ENCODE assay signal across 17 cellular contexts in the genomic region with DNA sequence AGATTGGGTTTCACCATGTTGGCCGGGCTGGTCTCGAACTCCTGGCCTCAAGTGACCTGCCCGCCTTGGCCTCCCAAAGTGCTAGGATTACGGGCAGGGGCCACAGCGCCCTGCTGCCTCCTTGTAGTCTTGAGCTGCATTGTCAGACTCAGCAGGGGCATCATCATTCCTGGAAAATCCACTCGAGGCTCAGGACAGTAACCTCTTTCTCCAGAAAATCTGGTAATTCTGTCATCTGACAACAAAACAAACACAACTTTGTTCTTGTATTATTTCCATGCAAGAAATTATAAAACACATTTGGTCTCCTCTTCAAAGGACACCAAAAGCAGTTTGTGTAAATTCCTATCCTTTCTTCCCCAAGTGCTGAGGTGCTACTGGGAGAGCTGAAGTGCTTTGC.
A peak's percentile ranks its signal among the peaks of the same experiment; 100 is the strongest.
DNase-seq lines count a peak whose midpoint lies in the region; ATAC-seq and TF ChIP-seq lines count a peak whose summit lies in the region.
"Had no signal": no experiment of that assay in that cellular context is flagged by ENCODE, and none has a peak within 500 bp of the region (broad histone marks: within the 10 kb centered on the region; RNA-seq: fewer than 3 reads in every experiment).

No MANE protein-coding gene starts in this region.

- in situ Hi-C loops in gastrocnemius medialis (cut with MboI; ENCODE audit: low sequenced_read_pairs in 4 of 4) = loop anchor here in 3 of 4 donors (5.0 to 25.0 kb wide), 2 partner anchors 143 to 153 kb away; no protein-coding TSS in a partner anchor

- peak overlapping the region in 8 of 11 experiments; percentile 52 to 81 (median 75); a peak in 14 of 22 replicates for H3K4me2 ChIP-seq in BLaER1 treated with 17β-estradiol and CSF1 and Interleukin-3, amounts not matched to agents 10 nM and 100 nM
- peak overlapping the region; percentile 58; the same call in 1 of the 2 replicates for H3K4me2 ChIP-seq in KMS-11

- H2AFZ ChIP-seq in KMS-11 (ENCODE audit: low read depth) = no peak overlapping the region

- TF ChIP-seq POLR2A in gastrocnemius medialis (IDR thresholded peaks at IDR 0.05) = no peak

- no peaks in the 10 kb centered on the region for H3K79me2 ChIP-seq in KMS-11 (ENCODE audit: insufficient read depth, low read depth)

- no peaks in the 10 kb centered on the region for H3K36me3 ChIP-seq in BLaER1 treated with 17β-estradiol and CSF1 and Interleukin-3, amounts not matched to agents 10 nM and 100 nM
- H3K36me3 ChIP-seq in KMS-11 (ENCODE audit: insufficient read depth) (no peaks in the 10 kb centered on the region), gastrocnemius medialis (no peaks in the 10 kb centered on the region)
- H3K36me3 ChIP-seq: BE2C had no signal

- no peak overlapping the region; a peak in 1 of 22 replicates for H3K9ac ChIP-seq in BLaER1 treated with 17β-estradiol and CSF1 and Interleukin-3, amounts not matched to agents 10 nM and 100 nM
- H3K9ac ChIP-seq in KMS-11 = no peak overlapping the region

- no peaks in the 10 kb centered on the region for H3K27me3 ChIP-seq in BLaER1 treated with 17β-estradiol and CSF1 and Interleukin-3, amounts not matched to agents 10 nM and 100 nM
- H3K27me3 ChIP-seq in KMS-11 (ENCODE audit: insufficient read depth, low read depth) (no peaks in the 10 kb centered on the region), gastrocnemius medialis (no peaks in the 10 kb centered on the region), dorsolateral prefrontal cortex (no peaks in the 10 kb centered on the region)
- H3K27me3 ChIP-seq: BE2C had no signal

- intact Hi-C loops in gastrocnemius medialis (cut with DNase I; ENCODE audit: low total_unique reads) = no loop called here
- intact Hi-C loops in dorsolateral prefrontal cortex (cut with DNase I) = loop anchor here (10.0 kb wide), 2 partner anchors 146 to 364 kb away; no protein-coding TSS in a partner anchor

- peaks cover 0 to 16% (median 9%) of the 10 kb centered on the region in 11 experiments; a peak in 9 of 22 replicates for H3K9me3 ChIP-seq in BLaER1 treated with 17β-estradiol and CSF1 and Interleukin-3, amounts not matched to agents 10 nM and 100 nM (replicated peaks in 1 of 11)
- no peaks in the 10 kb centered on the region for H3K9me3 ChIP-seq in gastrocnemius medialis
- H3K9me3 ChIP-seq: BE2C had no signal

- no peak overlapping the region for H3K4me3 ChIP-seq in BLaER1 treated with 17β-estradiol and CSF1 and Interleukin-3, amounts not matched to agents 10 nM and 100 nM
- no peak overlapping the region for H3K4me3 ChIP-seq in KMS-11 (IDR thresholded peaks at IDR 0.05; ENCODE audit: insufficient read depth, low read depth, low read length)
- no peak overlapping the region for H3K4me3 ChIP-seq in gastrocnemius medialis
- H3K4me3 ChIP-seq in dorsolateral prefrontal cortex = no peak overlapping the region
- H3K4me3 ChIP-seq: GM12878 had no signal

- H4K20me1 ChIP-seq in BLaER1 treated with 17β-estradiol and CSF1 and Interleukin-3, amounts not matched to agents 10 nM and 100 nM = no peaks in the 10 kb centered on the region
- H4K20me1 ChIP-seq in KMS-11 (ENCODE audit: insufficient read depth) = no peaks in the 10 kb centered on the region

- H3K4me1 ChIP-seq in BLaER1 treated with 17β-estradiol and CSF1 and Interleukin-3, amounts not matched to agents 10 nM and 100 nM = peaks cover 12 to 55% (median 50%) of the 10 kb centered on the region in 10 experiments
- H3K4me1 ChIP-seq in KMS-11 (ENCODE audit: low read depth, poor library complexity, severe bottlenecking) (peaks cover 62% of the 10 kb centered on the region), gastrocnemius medialis (peaks cover 49 to 55% of the 10 kb centered on the region in 2 donors)

- peak; percentile 50 for DNase-seq in foreskin melanocyte
- DNase-seq in gastrocnemius medialis = no peak
- DNase-seq in dorsolateral prefrontal cortex = no peak
- DNase-seq: ACHN; BE2C; Calu3; CD4-positive, alpha-beta memory T cell; DMS 273 treated with DMSO at 0.1 percent for 48 hours; DMS53; DND-41; EL; H9 had no signal

- TF ChIP-seq CTCF in KMS-11 (conservative IDR thresholded peaks at IDR 0.05; ENCODE audit: low read depth, low read length) (no peak), gastrocnemius medialis (IDR thresholded peaks at IDR 0.05 in 4 of 5, conservative IDR thresholded peaks at IDR 0.05 in 1 of 5) (no peak), dorsolateral prefrontal cortex (IDR thresholded peaks at IDR 0.05 in 54 of 56, conservative IDR thresholded peaks at IDR 0.05 in 2 of 56; ENCODE audit: low read depth in 1 of 56, partially characterized antibody in 56 of 56) (no peak)

- peak overlapping the region in 1 of 11 experiments; percentile 79; a peak in 3 of 22 replicates for H3K27ac ChIP-seq in BLaER1 treated with 17β-estradiol and CSF1 and Interleukin-3, amounts not matched to agents 10 nM and 100 nM
- peak overlapping the region; percentile 90; the same call in 1 of the 2 replicates for H3K27ac ChIP-seq in KMS-11
- H3K27ac ChIP-seq in gastrocnemius medialis = peak overlapping the region; percentile 85 to 90 (median 86)
- no peak overlapping the region for H3K27ac ChIP-seq in dorsolateral prefrontal cortex

- no peak for ATAC-seq in gastrocnemius medialis
- ATAC-seq in GM18520 (IDR thresholded peaks at IDR 0.05; ENCODE audit: unreplicated experiment) = no peak
- ATAC-seq in SK-N-SH treated with all-trans-retinoic acid at 6 μM for 48 hours = no peak
- ATAC-seq: GM12878 had no signal

TF ChIP-seq in SK-N-SH treated with all-trans-retinoic acid at 6 μM for 48 hours, 23 proteins besides CTCF, POLR2A, EP300 and RAD21 (continues in another document):
- TF ChIP-seq ZNF70 (CRISPR knock-in tag; IDR thresholded peaks at IDR 0.05) = no peak
- TF ChIP-seq CSRNP3 (CRISPR knock-in tag; IDR thresholded peaks at IDR 0.05) = no peak
- no peak for TF ChIP-seq RARB (CRISPR knock-in tag; IDR thresholded peaks at IDR 0.05)
- no peak for TF ChIP-seq ZNF8 (CRISPR knock-in tag; IDR thresholded peaks at IDR 0.05)
- TF ChIP-seq PPARA (CRISPR knock-in tag; IDR thresholded peaks at IDR 0.05; ENCODE audit: borderline replicate concordance) = no peak
- no peak for TF ChIP-seq TSHZ2 (CRISPR knock-in tag; IDR thresholded peaks at IDR 0.05)
- TF ChIP-seq, protein P1, sequence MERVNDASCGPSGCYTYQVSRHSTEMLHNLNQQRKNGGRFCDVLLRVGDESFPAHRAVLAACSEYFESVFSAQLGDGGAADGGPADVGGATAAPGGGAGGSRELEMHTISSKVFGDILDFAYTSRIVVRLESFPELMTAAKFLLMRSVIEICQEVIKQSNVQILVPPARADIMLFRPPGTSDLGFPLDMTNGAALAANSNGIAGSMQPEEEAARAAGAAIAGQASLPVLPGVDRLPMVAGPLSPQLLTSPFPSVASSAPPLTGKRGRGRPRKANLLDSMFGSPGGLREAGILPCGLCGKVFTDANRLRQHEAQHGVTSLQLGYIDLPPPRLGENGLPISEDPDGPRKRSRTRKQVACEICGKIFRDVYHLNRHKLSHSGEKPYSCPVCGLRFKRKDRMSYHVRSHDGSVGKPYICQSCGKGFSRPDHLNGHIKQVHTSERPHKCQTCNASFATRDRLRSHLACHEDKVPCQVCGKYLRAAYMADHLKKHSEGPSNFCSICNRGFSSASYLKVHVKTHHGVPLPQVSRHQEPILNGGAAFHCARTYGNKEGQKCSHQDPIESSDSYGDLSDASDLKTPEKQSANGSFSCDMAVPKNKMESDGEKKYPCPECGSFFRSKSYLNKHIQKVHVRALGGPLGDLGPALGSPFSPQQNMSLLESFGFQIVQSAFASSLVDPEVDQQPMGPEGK (CRISPR knock-in tag; IDR thresholded peaks at IDR 0.05; ENCODE audit: borderline replicate concordance) = no peak
- TF ChIP-seq OSR1 (CRISPR knock-in tag; IDR thresholded peaks at IDR 0.05) = no peak
- TF ChIP-seq ISL1 (CRISPR knock-in tag; IDR thresholded peaks at IDR 0.05) = no peak
- TF ChIP-seq BACH2 (CRISPR knock-in tag; IDR thresholded peaks at IDR 0.05; ENCODE audit: borderline replicate concordance) = no peak
- no peak for TF ChIP-seq ZFP30 (CRISPR knock-in tag; IDR thresholded peaks at IDR 0.05)
- no peak for TF ChIP-seq ZNF565 (CRISPR knock-in tag; conservative IDR thresholded peaks at IDR 0.05; ENCODE audit: low read depth)
- TF ChIP-seq GLIS3 (CRISPR knock-in tag; IDR thresholded peaks at IDR 0.05) = no peak
- no peak for TF ChIP-seq SNAI2 (CRISPR knock-in tag; IDR thresholded peaks at IDR 0.05)

Comparison
In these comparisons a context has a peak if more than half of its experiments do, and no peak if none do; other contexts are left out.
1. H3K27ac ChIP-seq: peak in KMS-11 (single experiment) and gastrocnemius medialis (4 of 4); none in dorsolateral prefrontal cortex (0 of 59).